In genomic region chr1:118986839-118987430, GRCh38 we compare ENCODE assay signal across 1 cellular context.
A peak's percentile ranks its signal among the peaks of the same experiment; 100 is the strongest.
TF ChIP-seq lines count a peak whose summit lies in the region.

No MANE protein-coding gene starts in this region.

TF ChIP-seq in K562, 482 proteins besides CTCF, POLR2A, EP300 and RAD21 (continued from another document):
- 0 out of 2 replicates have a peak, but pooled peaks have one; percentile 22 for TF ChIP-seq ZNF589 (CRISPR knock-in tag; IDR thresholded peaks at IDR 0.05; ENCODE audit: low read depth)
- no peak for TF ChIP-seq TAF1 (IDR thresholded peaks at IDR 0.05; ENCODE audit: control insufficient read depth, extremely low read depth, insufficient read depth, low read length, severe bottlenecking)
